In genomic region chr12:84594157-84594556, GRCh38 we compare ENCODE assay signal across 27 cellular contexts.
"Had no signal": no experiment of that assay in that cellular context is flagged by ENCODE, and none has a peak within 500 bp of the region (broad histone marks: within the 10 kb centered on the region; RNA-seq: fewer than 3 reads in every experiment).

No MANE protein-coding gene starts in this region.

- H3K27me3 Mint-ChIP-seq: activated CD4-positive, alpha-beta memory T cell treated with anti-CD3 and anti-CD28 coated beads, Interleukin-2, amount 10 ng/mL, durations not matched to agents 7 days and 5 days; activated CD4-positive, alpha-beta T cell treated with anti-CD3 and anti-CD28 coated beads for 36 hours; activated CD4-positive, alpha-beta T cell treated with anti-CD3 and anti-CD28 coated beads, Interleukin-2, amount 10 ng/mL, durations not matched to agents 24 days and 14 days; activated naive CD8-positive, alpha-beta T cell; activated T-cell treated with anti-CD3 and anti-CD28 coated beads, Interleukin-2, amount 50 U/mL, for 24 hours; central memory CD8-positive, alpha-beta T cell; dendritic cell treated with granulocyte-macrophage colony-stimulating factor and Interleukin-4, amounts not matched to agents 40 ng/mL and 50 ng/mL, for 4 days; T-helper 17 cell had no signal

- DNase-seq: activated CD4-positive, alpha-beta memory T cell treated with anti-CD3 and anti-CD28 coated beads, Interleukin-2, amount 10 ng/mL, durations not matched to agents 7 days and 5 days; activated CD4-positive, alpha-beta T cell treated with anti-CD3 and anti-CD28 coated beads for 36 hours; activated CD4-positive, alpha-beta T cell treated with anti-CD3 and anti-CD28 coated beads, Interleukin-2, amount 10 ng/mL, durations not matched to agents 24 days and 14 days; activated CD4-positive, CD25-positive, alpha-beta regulatory T cell; activated CD4-positive, CD25-positive, alpha-beta regulatory T cell treated with anti-CD3 and anti-CD28 coated beads, Interleukin-2, amount 50 U/mL, for 72 hours; activated CD8-positive, alpha-beta memory T cell treated with anti-CD3 and anti-CD28 coated beads, Interleukin-2, amount 50 U/mL, for 48 hours; activated effector memory CD4-positive, alpha-beta T cell treated with Interleukin-2 at 50 U/mL for 16 hours; activated gamma-delta T cell treated with Interleukin-2 at 50 U/mL for 16 hours; activated naive CD4-positive, alpha-beta T cell treated with anti-CD3 and anti-CD28 coated beads, Interleukin-2, amount 50 U/mL, for 16 hours; activated naive CD4-positive, alpha-beta T cell treated with Interleukin-2 at 50 U/mL for 16 hours; activated T-cell treated with anti-CD3 and anti-CD28 coated beads for 4 hours; activated T-cell treated with anti-CD3 and anti-CD28 coated beads, Interleukin-2, amount 50 U/mL, for 24 hours; activated T-cell treated with anti-CD3 and anti-CD28 coated beads, Interleukin-2, amount 50 U/mL, for 72 hours; amniotic stem cell; anterior cingulate cortex; brain microvascular endothelial cell; dorsolateral prefrontal cortex; effector memory CD4-positive, alpha-beta T cell; endodermal cell; foreskin fibroblast; head of caudate nucleus; T-helper 17 cell had no signal

- H3K4me3 Mint-ChIP-seq: activated CD4-positive, alpha-beta memory T cell treated with anti-CD3 and anti-CD28 coated beads, Interleukin-2, amount 10 ng/mL, durations not matched to agents 7 days and 5 days; activated CD4-positive, alpha-beta T cell treated with anti-CD3 and anti-CD28 coated beads for 36 hours; activated CD4-positive, alpha-beta T cell treated with anti-CD3 and anti-CD28 coated beads, Interleukin-2, amount 10 ng/mL, durations not matched to agents 24 days and 14 days; activated naive CD8-positive, alpha-beta T cell; activated T-cell treated with anti-CD3 and anti-CD28 coated beads, Interleukin-2, amount 50 U/mL, for 24 hours; activated T-cell treated with anti-CD3 and anti-CD28 coated beads, Interleukin-2, amount 50 U/mL, for 72 hours; central memory CD8-positive, alpha-beta T cell; dendritic cell treated with granulocyte-macrophage colony-stimulating factor and Interleukin-4, amounts not matched to agents 40 ng/mL and 50 ng/mL, for 4 days; endodermal cell; T-helper 17 cell had no signal

- H3K4me1 Mint-ChIP-seq: activated CD4-positive, alpha-beta memory T cell treated with anti-CD3 and anti-CD28 coated beads, Interleukin-2, amount 10 ng/mL, durations not matched to agents 7 days and 5 days; activated CD4-positive, alpha-beta T cell treated with anti-CD3 and anti-CD28 coated beads for 36 hours; activated CD4-positive, alpha-beta T cell treated with anti-CD3 and anti-CD28 coated beads, Interleukin-2, amount 10 ng/mL, durations not matched to agents 24 days and 14 days; central memory CD8-positive, alpha-beta T cell; endodermal cell; T-helper 17 cell had no signal

- H3K36me3 ChIP-seq: brain microvascular endothelial cell had no signal

- H3K4me3 ChIP-seq: coronary artery, dorsolateral prefrontal cortex had no signal

- H3K9me3 Mint-ChIP-seq: dendritic cell treated with granulocyte-macrophage colony-stimulating factor and Interleukin-4, amounts not matched to agents 40 ng/mL and 50 ng/mL, for 4 days; endodermal cell had no signal

- H3K36me3 Mint-ChIP-seq: activated naive CD8-positive, alpha-beta T cell had no signal

- H3K27me3 ChIP-seq: brain microvascular endothelial cell, dorsolateral prefrontal cortex had no signal

- ATAC-seq: activated CD4-positive, alpha-beta T cell treated with anti-CD3 and anti-CD28 coated beads for 36 hours; activated T-cell treated with anti-CD3 and anti-CD28 coated beads, Interleukin-2, amount 50 U/mL, for 72 hours; esophagus mucosa; T-helper 17 cell had no signal

- H3K27ac ChIP-seq: brain microvascular endothelial cell, coronary artery, dorsolateral prefrontal cortex had no signal

- H3K27ac Mint-ChIP-seq: activated CD4-positive, alpha-beta memory T cell treated with anti-CD3 and anti-CD28 coated beads, Interleukin-2, amount 10 ng/mL, durations not matched to agents 7 days and 5 days; activated CD4-positive, alpha-beta T cell treated with anti-CD3 and anti-CD28 coated beads for 36 hours; activated CD4-positive, alpha-beta T cell treated with anti-CD3 and anti-CD28 coated beads, Interleukin-2, amount 10 ng/mL, durations not matched to agents 24 days and 14 days; activated naive CD8-positive, alpha-beta T cell; activated T-cell treated with anti-CD3 and anti-CD28 coated beads, Interleukin-2, amount 50 U/mL, for 24 hours; activated T-cell treated with anti-CD3 and anti-CD28 coated beads, Interleukin-2, amount 50 U/mL, for 72 hours; dendritic cell treated with granulocyte-macrophage colony-stimulating factor and Interleukin-4, amounts not matched to agents 40 ng/mL and 50 ng/mL, for 4 days; endodermal cell; T-helper 17 cell had no signal
